In the genomic region with DNA sequence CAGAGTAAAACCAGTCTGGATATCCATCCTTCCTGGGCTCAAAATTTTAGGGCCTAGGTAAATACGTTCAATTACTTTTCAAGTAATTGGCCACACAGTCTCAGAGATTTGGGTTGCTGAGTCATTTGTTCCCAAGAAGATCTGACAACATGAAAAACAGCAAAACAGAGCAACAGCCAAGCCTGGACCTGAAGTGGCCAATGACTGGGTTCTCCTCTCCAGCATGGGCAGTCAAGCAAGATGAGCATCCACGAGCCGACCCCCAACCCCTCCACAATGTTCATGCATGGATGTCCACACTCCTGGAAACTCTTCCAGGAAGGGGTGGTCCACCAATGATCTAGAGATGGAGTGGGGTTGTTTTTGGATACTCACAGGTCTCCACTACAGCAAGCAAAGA, we compare ENCODE assay signal across 2 cellular contexts.
TF ChIP-seq lines count a peak whose summit lies in the region.

No MANE protein-coding gene starts in this region.

TF ChIP-seq in K562, 482 proteins besides CTCF, POLR2A, EP300 and RAD21 (continued from another document and continues in another):
- TF ChIP-seq CUX1 (CRISPR knock-in tag; IDR thresholded peaks at IDR 0.05) (0 out of 2 replicates have a peak, but pooled peaks have one; percentile 3), PBX2 (CRISPR knock-in tag; IDR thresholded peaks at IDR 0.05; ENCODE audit: low read depth) (no peak), PBX2 (tag; conservative IDR thresholded peaks at IDR 0.05; ENCODE audit: low read depth) (peak; percentile 39; the same call in 1 of the 2 replicates), SP1 (CRISPR knock-in tag; IDR thresholded peaks at IDR 0.05) (no peak), BRD9 (IDR thresholded peaks at IDR 0.05; ENCODE audit: low read depth, partially characterized antibody) (no peak), PTBP1 (IDR thresholded peaks at IDR 0.05; ENCODE audit: low read depth, low read length) (no peak), HNRNPLL (IDR thresholded peaks at IDR 0.05; ENCODE audit: low read depth, low read length, poor library complexity, severe bottlenecking) (no peak), U2AF2 (optimal IDR thresholded peaks at IDR 0.05; ENCODE audit: low read depth, low read length) (no peak), NFE2 (IDR thresholded peaks at IDR 0.05; ENCODE audit: low read depth) (peak; percentile 87), GATAD2B (IDR thresholded peaks at IDR 0.05; ENCODE audit: borderline replicate concordance) (no peak), TAF9B (IDR thresholded peaks at IDR 0.05; ENCODE audit: partially characterized antibody) (no peak), DPF2 (IDR thresholded peaks at IDR 0.05) (peak; percentile 53; the same call in 1 of the 2 replicates), POLR2B (IDR thresholded peaks at IDR 0.05; ENCODE audit: low read depth, partially characterized antibody) (no peak), HSF4 (CRISPR knock-in tag; IDR thresholded peaks at IDR 0.05; ENCODE audit: borderline replicate concordance) (no peak), TEAD2 (tag; IDR thresholded peaks at IDR 0.05) (no peak), PCBP1 (IDR thresholded peaks at IDR 0.05; ENCODE audit: low read depth, low read length, poor library complexity, severe bottlenecking) (no peak), SMARCA4 (IDR thresholded peaks at IDR 0.05) (peak; percentile 36; the same call in 1 of the 2 replicates), ZNF347 (CRISPR knock-in tag; IDR thresholded peaks at IDR 0.05; ENCODE audit: low read depth) (no peak), ZNF583 (CRISPR knock-in tag; IDR thresholded peaks at IDR 0.05) (no peak), MAFG (tag; conservative IDR thresholded peaks at IDR 0.05) (peak; percentile 84), ZNF445 (CRISPR knock-in tag; IDR thresholded peaks at IDR 0.05; ENCODE audit: low read depth) (no peak)
- TF ChIP-seq, protein P1, sequence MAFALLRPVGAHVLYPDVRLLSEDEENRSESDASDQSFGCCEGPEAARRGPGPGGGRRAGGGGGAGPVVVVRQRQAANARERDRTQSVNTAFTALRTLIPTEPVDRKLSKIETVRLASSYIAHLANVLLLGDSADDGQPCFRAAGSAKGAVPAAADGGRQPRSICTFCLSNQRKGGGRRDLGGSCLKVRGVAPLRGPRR (CRISPR knock-in tag; IDR thresholded peaks at IDR 0.05): no peak
- TF ChIP-seq, protein P2, sequence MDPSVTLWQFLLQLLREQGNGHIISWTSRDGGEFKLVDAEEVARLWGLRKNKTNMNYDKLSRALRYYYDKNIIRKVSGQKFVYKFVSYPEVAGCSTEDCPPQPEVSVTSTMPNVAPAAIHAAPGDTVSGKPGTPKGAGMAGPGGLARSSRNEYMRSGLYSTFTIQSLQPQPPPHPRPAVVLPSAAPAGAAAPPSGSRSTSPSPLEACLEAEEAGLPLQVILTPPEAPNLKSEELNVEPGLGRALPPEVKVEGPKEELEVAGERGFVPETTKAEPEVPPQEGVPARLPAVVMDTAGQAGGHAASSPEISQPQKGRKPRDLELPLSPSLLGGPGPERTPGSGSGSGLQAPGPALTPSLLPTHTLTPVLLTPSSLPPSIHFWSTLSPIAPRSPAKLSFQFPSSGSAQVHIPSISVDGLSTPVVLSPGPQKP (CRISPR knock-in tag; IDR thresholded peaks at IDR 0.05): no peak

TF ChIP-seq in liver, 16 proteins besides CTCF, POLR2A, EP300 and RAD21 (continued from another document):
- TF ChIP-seq, protein P3, sequence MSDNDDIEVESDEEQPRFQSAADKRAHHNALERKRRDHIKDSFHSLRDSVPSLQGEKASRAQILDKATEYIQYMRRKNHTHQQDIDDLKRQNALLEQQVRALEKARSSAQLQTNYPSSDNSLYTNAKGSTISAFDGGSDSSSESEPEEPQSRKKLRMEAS (IDR thresholded peaks at IDR 0.05): no peak
- TF ChIP-seq FOXA1 (IDR thresholded peaks at IDR 0.05) (no peak), YY1 (IDR thresholded peaks at IDR 0.05) (no peak), SP1 (IDR thresholded peaks at IDR 0.05) (no peak), HNF4A (conservative IDR thresholded peaks at IDR 0.05) (no peak), FOXA2 (IDR thresholded peaks at IDR 0.05) (no peak), RXRA (IDR thresholded peaks at IDR 0.05) (no peak), HNF4G (IDR thresholded peaks at IDR 0.05) (no peak), EGR1 (IDR thresholded peaks at IDR 0.05; ENCODE audit: low read depth in 2 of 2) (no peak), TAF1 (conservative IDR thresholded peaks at IDR 0.05) (no peak), NR2F2 (IDR thresholded peaks at IDR 0.05) (no peak)
- TF ChIP-seq, protein P4, sequence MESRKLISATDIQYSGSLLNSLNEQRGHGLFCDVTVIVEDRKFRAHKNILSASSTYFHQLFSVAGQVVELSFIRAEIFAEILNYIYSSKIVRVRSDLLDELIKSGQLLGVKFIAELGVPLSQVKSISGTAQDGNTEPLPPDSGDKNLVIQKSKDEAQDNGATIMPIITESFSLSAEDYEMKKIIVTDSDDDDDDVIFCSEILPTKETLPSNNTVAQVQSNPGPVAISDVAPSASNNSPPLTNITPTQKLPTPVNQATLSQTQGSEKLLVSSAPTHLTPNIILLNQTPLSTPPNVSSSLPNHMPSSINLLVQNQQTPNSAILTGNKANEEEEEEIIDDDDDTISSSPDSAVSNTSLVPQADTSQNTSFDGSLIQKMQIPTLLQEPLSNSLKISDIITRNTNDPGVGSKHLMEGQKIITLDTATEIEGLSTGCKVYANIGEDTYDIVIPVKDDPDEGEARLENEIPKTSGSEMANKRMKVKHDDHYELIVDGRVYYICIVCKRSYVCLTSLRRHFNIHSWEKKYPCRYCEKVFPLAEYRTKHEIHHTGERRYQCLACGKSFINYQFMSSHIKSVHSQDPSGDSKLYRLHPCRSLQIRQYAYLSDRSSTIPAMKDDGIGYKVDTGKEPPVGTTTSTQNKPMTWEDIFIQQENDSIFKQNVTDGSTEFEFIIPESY (IDR thresholded peaks at IDR 0.05): no peak
- TF ChIP-seq, protein P5, sequence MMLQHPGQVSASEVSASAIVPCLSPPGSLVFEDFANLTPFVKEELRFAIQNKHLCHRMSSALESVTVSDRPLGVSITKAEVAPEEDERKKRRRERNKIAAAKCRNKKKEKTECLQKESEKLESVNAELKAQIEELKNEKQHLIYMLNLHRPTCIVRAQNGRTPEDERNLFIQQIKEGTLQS (IDR thresholded peaks at IDR 0.05): no peak
